11 cellular contexts compared by ENCODE assay signal in the genomic region with DNA sequence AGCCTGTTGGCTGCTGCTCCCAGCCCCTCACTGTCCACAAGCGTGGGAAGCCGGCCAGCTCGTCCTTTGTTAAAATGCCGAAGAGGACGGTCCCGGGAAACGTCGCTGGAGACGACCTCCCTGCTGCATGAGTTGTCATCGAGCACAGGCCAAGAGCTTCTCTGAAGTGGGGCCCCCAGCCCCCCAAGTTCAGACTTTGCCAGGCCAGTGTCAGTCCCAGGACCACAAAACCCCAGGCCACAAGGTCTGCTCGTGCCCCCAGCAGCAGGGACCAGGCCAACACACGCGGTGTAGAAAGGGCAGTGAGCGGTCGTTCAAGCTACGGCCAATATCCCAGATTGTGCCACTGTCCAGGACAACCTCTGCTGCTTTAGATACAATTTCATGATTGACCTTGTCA. TPM values are rescaled to one million over a fixed set of nuclear protein-coding genes. Genes with fewer than 3 reads are reported as not detected.
DNase-seq lines count a peak whose midpoint lies in the region; FAIRE-seq and TF ChIP-seq lines count a peak whose summit lies in the region.
"Not testable (repeated sequence)": the region's sequence is repeated elsewhere in the genome, so short reads cannot be mapped to it uniquely, and the experiment has no call there.
"Had no signal": no experiment of that assay in that cellular context is flagged by ENCODE, and none has a peak within 500 bp of the region (broad histone marks: within the 10 kb centered on the region; RNA-seq: fewer than 3 reads in every experiment).

No MANE protein-coding gene starts in this region.

- peak; percentile 86 for FAIRE-seq in H54 (lab: Jason Lieb, UNC)

- H3K27me3 Mint-ChIP-seq in type B pancreatic cell, result peaks cover 23% of the 10 kb centered on the region

- not testable (repeated sequence) for H3K27ac Mint-ChIP-seq in type B pancreatic cell

- not testable (repeated sequence) for H3K4me3 Mint-ChIP-seq in type B pancreatic cell

- TF ChIP-seq POLR2A in H54 (IDR thresholded peaks at IDR 0.05; ENCODE audit: low read depth, low read length), result not testable (repeated sequence)

- intact Hi-C loops in posterior vena cava (cut with DNase I), result not testable (repeated sequence)

- H3K4me1 Mint-ChIP-seq in type B pancreatic cell (ENCODE audit: unreplicated experiment), result not testable (repeated sequence)

- not testable (repeated sequence) for H3K4me3 ChIP-seq in coronary artery

- H3K9me3 Mint-ChIP-seq in type B pancreatic cell, result not testable (repeated sequence)

- DNase-seq in H54 (ENCODE audit: insufficient read length, low spot score), result not testable (repeated sequence)
- peak; percentile 33 for DNase-seq in activated CD8-positive, alpha-beta memory T cell treated with anti-CD3 and anti-CD28 coated beads for 24 hours
- DNase-seq in coronary artery (ENCODE audit: low spot score) (peak; percentile 54), mesenteric fat pad (ENCODE audit: low spot score) (peak; percentile 83), posterior vena cava (ENCODE audit: low spot score) (peak; percentile 79), type B pancreatic cell (ENCODE audit: extremely low spot score, unreplicated experiment) (peak; percentile 52)

- not testable (repeated sequence) for TF ChIP-seq CTCF in coronary artery (IDR thresholded peaks at IDR 0.05); type B pancreatic cell (conservative IDR thresholded peaks at IDR 0.05)

- not testable (repeated sequence) for H3K27ac ChIP-seq in coronary artery

- H3K36me3 Mint-ChIP-seq in type B pancreatic cell, result not testable (repeated sequence)

RNA-seq across cellular contexts. Expression of a gene that starts 57.4 kb away (rescaled TPM):
- total RNA-seq in mesenteric fat pad, result not detected
- not detected for total RNA-seq in posterior vena cava
- not detected in 2 replicates for total RNA-seq in type B pancreatic cell (ENCODE audit: low replicate concordance)
- total RNA-seq: B cell; Caco-2; CD4-positive, CD25-positive, alpha-beta regulatory T cell; CD8-positive, alpha-beta T cell; H7 had no signal
